8 cellular contexts compared by ENCODE assay signal in genomic region chr15:34365836-34366235, GRCh38. TPM values are rescaled to one million over a fixed set of nuclear protein-coding genes. Genes with fewer than 3 reads are reported as not detected.
DNase-seq lines count a peak whose midpoint lies in the region; ATAC-seq and TF ChIP-seq lines count a peak whose summit lies in the region.

No MANE protein-coding gene starts in this region.

- peaks cover 37% of the 10 kb centered on the region for H3K36me3 Mint-ChIP-seq in CD4-positive, alpha-beta T cell (ENCODE audit: low read depth)

- peak overlapping the region; percentile 40 for H3K27ac ChIP-seq in CD4-positive, alpha-beta T cell (ENCODE audit: low read depth, low read length)
- peak overlapping the region; percentile 25; the same call in 1 of the 2 replicates for H3K27ac ChIP-seq in PC-9

- POLR2A ChIA-PET in CD4-positive, alpha-beta T cell (lab: Charles Lee), result interaction anchor here (2.1 to 3.7 kb wide), 6 partner anchors 11 to 327 kb away, joined by 10 to 72 read pairs (median 36); partner anchors contain the start of genes AVEN, NOP10, NUTM1 and SLC12A6
- POLR2A ChIA-PET in PC-9 (lab: Charles Lee; ENCODE audit: unreplicated experiment), result interaction anchor here (0.6 kb wide), 1 partner anchor 1267 kb away, joined by 5 read pairs; no protein-coding TSS in a partner anchor

- peak overlapping the region; percentile 78 for H3K4me2 ChIP-seq in PC-9

- DNase-seq in CD4-positive, alpha-beta T cell, result no peak
- DNase-seq in PC-9 (no peak), epithelial cell of esophagus (ENCODE audit: low read depth) (no peak), lower leg skin (ENCODE audit: low spot score in 2 of 2) (no peak)

- no peaks in the 10 kb centered on the region for H4K20me1 ChIP-seq in PC-9 (ENCODE audit: insufficient read depth)

- CTCF ChIA-PET in CD4-positive, alpha-beta T cell (lab: Charles Lee), result interaction anchor here (0.6 to 3.9 kb wide), 5 partner anchors 23 to 222 kb away, joined by 4 to 49 read pairs (median 16); partner anchors contain the start of genes KATNBL1, NOP10 and NUTM1
- CTCF ChIA-PET in PC-9 (lab: Charles Lee), result no interaction called here

- intact Hi-C loops in CD4-positive, alpha-beta T cell (cut with DNase I, micrococcal nuclease), result loop anchor here in 1 of 2 experiments (2.0 to 5.0 kb wide), 7 partner anchors 34 to 1239 kb away; partner anchors contain the start of genes AQR, EMC4 and EMC7
- intact Hi-C loops in PC-9 (cut with micrococcal nuclease; ENCODE audit: unreplicated experiment), result loop anchor here (1.0 to 10.0 kb wide), 3 partner anchors 23 to 263 kb away; partner anchors contain the start of genes EMC4, NOP10, NUTM1 and PGBD4
- intact Hi-C loops in lower leg skin (cut with DNase I; ENCODE audit: low total_unique reads), result loop anchor here (10.0 kb wide), 3 partner anchors 219 to 559 kb away; partner anchors contain the start of gene GOLGA8B

- peak overlapping the region; percentile 72; the same call in 1 of the 2 replicates for H3K4me3 ChIP-seq in PC-9
- peak overlapping the region; percentile 79 for H3K4me3 ChIP-seq in epithelial cell of esophagus (ENCODE audit: low read length)
- H3K4me3 ChIP-seq in neuron (ENCODE audit: low read length), result peak overlapping the region; percentile 74
- H3K4me3 ChIP-seq in lower leg skin (ENCODE audit: low read depth, poor library complexity, severe bottlenecking), result no peak overlapping the region

- no peaks in the 10 kb centered on the region for H3K27me3 Mint-ChIP-seq in CD4-positive, alpha-beta T cell

- H3K79me2 ChIP-seq in PC-9 (ENCODE audit: low read depth), result peaks cover 15% of the 10 kb centered on the region

- no peaks in the 10 kb centered on the region for H3K9me2 ChIP-seq in PC-9 (ENCODE audit: insufficient read depth)

- H3K27ac Mint-ChIP-seq in CD4-positive, alpha-beta T cell, result peak overlapping the region; percentile 92

- H3K36me3 ChIP-seq in PC-9 (ENCODE audit: low read depth) (0 out of 2 replicates have a peak, but pooled peaks cover 3% of the 10 kb centered on the region), neuron (ENCODE audit: insufficient read depth, low read length) (peaks cover 7% of the 10 kb centered on the region)

- BruUV-seq in PC-9 (replicated peaks; lab: Mats Ljungman, UMichigan), result no TSS peak

- WGBS in lower leg skin, 2 donors, result 44 to 50% methylated on average over 5 of the region's 5 CpGs

- no peaks in the 10 kb centered on the region for H3K9me3 ChIP-seq in CD4-positive, alpha-beta T cell (ENCODE audit: control insufficient read depth, low read length)
- no peaks in the 10 kb centered on the region for H3K9me3 ChIP-seq in PC-9 (ENCODE audit: insufficient read depth, low read depth)
- no peaks in the 10 kb centered on the region for H3K9me3 ChIP-seq in neuron (ENCODE audit: low read length)

- no peak for TF ChIP-seq CTCF in CD4-positive, alpha-beta T cell (IDR thresholded peaks at IDR 0.05)
- TF ChIP-seq CTCF in PC-9 (conservative IDR thresholded peaks at IDR 0.05) (no peak), epithelial cell of esophagus (IDR thresholded peaks at IDR 0.05; ENCODE audit: insufficient read depth, low read depth, low read length, missing control alignments) (no peak), lower leg skin (IDR thresholded peaks at IDR 0.05) (no peak)

- no peak for ATAC-seq in CD4-positive, alpha-beta T cell (ENCODE audit: poor library complexity)
- no peak for ATAC-seq in GM21367 (IDR thresholded peaks at IDR 0.05; ENCODE audit: unreplicated experiment)
- ATAC-seq in HG02884 (IDR thresholded peaks at IDR 0.05; ENCODE audit: unreplicated experiment), result no peak
- ATAC-seq in GM18861 (IDR thresholded peaks at IDR 0.05; ENCODE audit: unreplicated experiment), result no peak

- no peaks in the 10 kb centered on the region for H3K9me3 Mint-ChIP-seq in CD4-positive, alpha-beta T cell

- H3K27me3 ChIP-seq in CD4-positive, alpha-beta T cell (ENCODE audit: control insufficient read depth, insufficient read depth, low read length), result no peaks in the 10 kb centered on the region
- H3K27me3 ChIP-seq in PC-9 (ENCODE audit: insufficient read depth, low read depth) (no peaks in the 10 kb centered on the region), neuron (ENCODE audit: insufficient read depth, low read length) (no peaks in the 10 kb centered on the region)

- TF ChIP-seq POLR2A in lower leg skin (IDR thresholded peaks at IDR 0.05), result no peak

- peaks cover 44% of the 10 kb centered on the region for H3K4me1 ChIP-seq in PC-9 (replicated peaks; ENCODE audit: insufficient read depth)
- H3K4me1 ChIP-seq in neuron (ENCODE audit: insufficient read depth, low read length), result peaks cover 15% of the 10 kb centered on the region

- H3F3A ChIP-seq in PC-9 (ENCODE audit: insufficient read depth, low read depth), result peaks cover 12% of the 10 kb centered on the region; the same call in 1 of the 2 replicates

- H2AFZ ChIP-seq in PC-9, result no peak overlapping the region
- H2AFZ ChIP-seq in neuron (ENCODE audit: low read depth, low read length), result peak overlapping the region; percentile 69

- H3K4me3 Mint-ChIP-seq in CD4-positive, alpha-beta T cell, result peak overlapping the region; percentile 97

- peaks cover 44% of the 10 kb centered on the region for H3K4me1 Mint-ChIP-seq in CD4-positive, alpha-beta T cell (ENCODE audit: low read depth)

RNA-seq across cellular contexts. Expression of gene LPCAT4, which starts 1.2 kb away (rescaled TPM):
- 10 to 100 TPM; 41.0 to 45.2 TPM for total RNA-seq in CD4-positive, alpha-beta T cell
- 46.8 and 67.0 TPM in 2 replicates for total RNA-seq in PC-9 (2021)
- total RNA-seq in lower leg skin, result 10 to 100 TPM; 19.0 to 36.4 (median 27.0) TPM

RNA-seq across cellular contexts. Expression of gene NUTM1, which starts 22.7 kb away (rescaled TPM):
- total RNA-seq in CD4-positive, alpha-beta T cell, result not detected
- total RNA-seq in PC-9 (2021), result not detected in 2 replicates
- not detected for total RNA-seq in lower leg skin

RNA-seq across cellular contexts. Expression of gene NOP10, which starts 22.9 kb away (rescaled TPM):
- 10 to 100 TPM; 44.4 to 44.8 TPM for total RNA-seq in CD4-positive, alpha-beta T cell
- total RNA-seq in PC-9 (2021) (109 and 162 TPM in 2 replicates), lower leg skin (100 to 1,000 TPM; 107 to 129 (median 124) TPM)

RNA-seq across cellular contexts. Expression of gene SLC12A6, which starts 28.3 kb away (rescaled TPM):
- total RNA-seq in CD4-positive, alpha-beta T cell, result 10 to 100 TPM; 58.5 to 58.7 TPM
- 27.5 and 28.3 TPM in 2 replicates for total RNA-seq in PC-9 (2021)
- 10 to 100 TPM; 23.1 to 25.7 (median 23.6) TPM for total RNA-seq in lower leg skin
